ENCODE assay signal across 1 cellular context in genomic region chr14:51242545-51243490, GRCh38.
TF ChIP-seq lines count a peak whose summit lies in the region.

No MANE protein-coding gene starts in this region.

TF ChIP-seq in GM12878, 131 proteins besides CTCF, POLR2A, EP300 and RAD21 (continued from another document):
- no peak for TF ChIP-seq SMC3 (IDR thresholded peaks at IDR 0.05; ENCODE audit: borderline replicate concordance, low read length)
TF ChIP-seq in GM12878: peak in this region for 1.
